ENCODE assay signal across 2 cellular contexts in genomic region chr11:16346975-16347374, GRCh38.
TF ChIP-seq lines count a peak whose summit lies in the region.

No MANE protein-coding gene starts in this region.

TF ChIP-seq in SK-N-SH treated with all-trans-retinoic acid at 6 μM for 48 hours, 23 proteins besides CTCF, POLR2A, EP300 and RAD21:
- TF ChIP-seq CSRNP3 (CRISPR knock-in tag; IDR thresholded peaks at IDR 0.05): no peak
- TF ChIP-seq TSHZ2 (CRISPR knock-in tag; IDR thresholded peaks at IDR 0.05): no peak
- TF ChIP-seq CSDC2 (CRISPR knock-in tag; IDR thresholded peaks at IDR 0.05): no peak
- no peak for TF ChIP-seq ZNF565 (CRISPR knock-in tag; conservative IDR thresholded peaks at IDR 0.05; ENCODE audit: low read depth)
- no peak for TF ChIP-seq CREB5 (CRISPR knock-in tag; IDR thresholded peaks at IDR 0.05; ENCODE audit: low read depth)

TF ChIP-seq in SK-N-SH, 30 proteins besides CTCF, POLR2A, EP300 and RAD21:
- TF ChIP-seq GABPA (IDR thresholded peaks at IDR 0.05; ENCODE audit: low read depth): no peak
- no peak for TF ChIP-seq TAF1 (IDR thresholded peaks at IDR 0.05; ENCODE audit: borderline replicate concordance, low read depth, low read length)
- no peak for TF ChIP-seq YY1 (IDR thresholded peaks at IDR 0.05; ENCODE audit: low read depth)
- no peak for TF ChIP-seq NRF1 (IDR thresholded peaks at IDR 0.05; ENCODE audit: low read depth, low read length)
- no peak for TF ChIP-seq IRF3 (IDR thresholded peaks at IDR 0.05; ENCODE audit: low read depth, low read length)
- no peak for TF ChIP-seq POLR2AphosphoS5 (IDR thresholded peaks at IDR 0.05; ENCODE audit: low read depth, low read length)
